In the genomic region with DNA sequence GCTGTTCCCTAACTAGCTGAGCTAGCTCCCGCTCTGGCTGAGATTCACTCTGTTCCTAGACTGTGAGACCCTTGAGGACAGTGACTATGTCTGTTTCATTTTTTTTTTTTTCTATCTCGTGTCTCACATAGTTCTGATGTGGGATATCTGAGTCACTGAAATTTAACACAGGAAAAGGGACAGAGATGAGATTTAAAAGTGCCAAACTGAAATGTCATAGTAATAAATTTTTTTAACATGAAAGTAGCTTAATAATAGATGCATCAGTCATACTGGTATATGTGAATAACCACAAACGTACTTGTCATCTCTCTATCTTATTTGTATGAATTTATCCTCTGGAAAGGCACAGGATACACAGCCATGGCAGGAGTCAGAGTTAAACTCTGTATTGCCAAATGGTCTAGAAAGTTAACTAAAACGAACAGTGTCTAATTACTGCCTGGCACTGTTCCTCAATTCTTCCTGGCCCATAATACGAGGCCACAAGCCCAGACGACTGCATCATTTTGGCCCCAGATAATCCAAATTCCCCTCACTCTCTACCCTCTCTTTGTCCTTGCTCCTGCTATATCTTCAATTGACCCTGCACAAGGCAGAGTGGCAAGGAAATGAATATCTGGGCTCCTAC, we compare ENCODE assay signal across 22 cellular contexts.
DNase-seq lines count a peak whose midpoint lies in the region; ATAC-seq, FAIRE-seq and TF ChIP-seq lines count a peak whose summit lies in the region.
"Had no signal": no experiment of that assay in that cellular context is flagged by ENCODE, and none has a peak within 500 bp of the region (broad histone marks: within the 10 kb centered on the region; RNA-seq: fewer than 3 reads in every experiment).

No MANE protein-coding gene starts in this region.

- no peak for TF ChIP-seq POLR2A in GM12892 (IDR thresholded peaks at IDR 0.05; ENCODE audit: low read depth, low read length)

- 32 to 42% (median 35%) methylated on average over 6 of the region's 6 CpGs for WGBS in psoas muscle, 3 donors

- H3K4me3 ChIP-seq in psoas muscle (no peak overlapping the region), tibial artery (no peak overlapping the region)
- H3K4me3 ChIP-seq: GM23338, right lobe of liver, SK-N-MC, thyroid gland had no signal

- H3K27ac ChIP-seq in psoas muscle (no peak overlapping the region), tibial artery (no peak overlapping the region)
- H3K27ac ChIP-seq: neutrophil, right lobe of liver, SK-N-MC, thyroid gland had no signal

- FAIRE-seq in GM12892 (lab: Jason Lieb, UNC): no peak
- FAIRE-seq: bronchial epithelial cell had no signal

- peaks cover 6% of the 10 kb centered on the region for H3K36me3 Mint-ChIP-seq in chondrocyte (ENCODE audit: low read depth)
- H3K36me3 Mint-ChIP-seq: activated naive CD8-positive, alpha-beta T cell treated with anti-CD3 and anti-CD28 coated beads, Interleukin-2, amount 10 ng/mL, durations not matched to agents 7 days and 5 days; stimulated activated naive B cell treated with anti-CD40 and anti-IgM and Interleukin-4, amounts not matched to agents 10 μg/mL and 1 μg/mL and 100 μg/mL, for 72 hours had no signal

- no peak for TF ChIP-seq CTCF in chondrocyte (IDR thresholded peaks at IDR 0.05)
- TF ChIP-seq CTCF in psoas muscle (IDR thresholded peaks at IDR 0.05): no peak
- no peak for TF ChIP-seq CTCF in tibial artery (IDR thresholded peaks at IDR 0.05)

- H3K4me3 Mint-ChIP-seq in chondrocyte (ENCODE audit: unreplicated experiment): no peak overlapping the region
- H3K4me3 Mint-ChIP-seq: activated naive CD8-positive, alpha-beta T cell treated with anti-CD3 and anti-CD28 coated beads, Interleukin-2, amount 10 ng/mL, durations not matched to agents 7 days and 5 days; GM23338; stimulated activated naive B cell treated with anti-CD40 and anti-IgM and Interleukin-4, amounts not matched to agents 10 μg/mL and 1 μg/mL and 100 μg/mL, for 72 hours; T-helper 2 cell treated with Interferon-gamma antibody and Interleukin-4, amounts not matched to agents 5 μg/mL and 100 μg/mL, for 36 hours had no signal

- intact Hi-C loops in psoas muscle (cut with DNase I): no loop called here
- intact Hi-C loops in tibial artery (cut with DNase I; ENCODE audit: low total_unique reads): no loop called here

- H3K36me3 ChIP-seq in psoas muscle (ENCODE audit: insufficient read depth in 1 of 2, low read depth in 1 of 2): no peaks in the 10 kb centered on the region
- H3K36me3 ChIP-seq in tibial artery: peaks cover 0 to under 1% (median 0%) of the 10 kb centered on the region in 3 donors
- H3K36me3 ChIP-seq: neutrophil, right lobe of liver, thyroid gland had no signal

- ATAC-seq in psoas muscle (peak in 3 of 4 donors; percentile 49 to 80 (median 79)), HG02885 (IDR thresholded peaks at IDR 0.05; ENCODE audit: poor library complexity, unreplicated experiment) (no peak)
- ATAC-seq: right lobe of liver; stimulated activated naive B cell treated with anti-CD40 and anti-IgM and Interleukin-4, amounts not matched to agents 10 μg/mL and 1 μg/mL and 100 μg/mL, for 72 hours had no signal

- peaks cover 12% of the 10 kb centered on the region for H3K4me1 Mint-ChIP-seq in chondrocyte (ENCODE audit: low read depth)
- H3K4me1 Mint-ChIP-seq: activated naive CD8-positive, alpha-beta T cell treated with anti-CD3 and anti-CD28 coated beads, Interleukin-2, amount 10 ng/mL, durations not matched to agents 7 days and 5 days; stimulated activated naive B cell treated with anti-CD40 and anti-IgM and Interleukin-4, amounts not matched to agents 10 μg/mL and 1 μg/mL and 100 μg/mL, for 72 hours had no signal

- H3K4me1 ChIP-seq in psoas muscle (no peaks in the 10 kb centered on the region), tibial artery (no peaks in the 10 kb centered on the region)
- H3K4me1 ChIP-seq: right lobe of liver, thyroid gland had no signal

- DNase-seq in ELR (ENCODE audit: low read depth): peak; percentile 66
- DNase-seq in NCI-H446 treated with DMSO at 0.1 percent for 48 hours (lab: John Stamatoyannopoulos, UW): peak; percentile 56
- no peak for DNase-seq in chondrocyte (ENCODE audit: low spot score)
- no peak for DNase-seq in psoas muscle
- no peak for DNase-seq in GM12892 (ENCODE audit: insufficient read length)
- no peak for DNase-seq in hippocampal formation (lab: John Stamatoyannopoulos, UW)
- DNase-seq in tibial artery: no peak
- DNase-seq: activated naive CD8-positive, alpha-beta T cell treated with anti-CD3 and anti-CD28 coated beads, Interleukin-2, amount 10 ng/mL, durations not matched to agents 7 days and 5 days; AML-193; COR-L47; dermis blood vessel endothelial cell; Kasumi-1; NCI-H774; right lobe of liver; stimulated activated naive B cell treated with anti-CD40 and anti-IgM and Interleukin-4, amounts not matched to agents 10 μg/mL and 1 μg/mL and 100 μg/mL, for 72 hours; thyroid gland had no signal

- no peaks in the 10 kb centered on the region for H3K9me3 ChIP-seq in psoas muscle
- no peaks in the 10 kb centered on the region for H3K9me3 ChIP-seq in tibial artery
- H3K9me3 ChIP-seq: neutrophil, right lobe of liver, thyroid gland had no signal

- peak overlapping the region; percentile 4 for H3K27ac Mint-ChIP-seq in chondrocyte (ENCODE audit: unreplicated experiment)
- H3K27ac Mint-ChIP-seq: activated naive CD8-positive, alpha-beta T cell treated with anti-CD3 and anti-CD28 coated beads, Interleukin-2, amount 10 ng/mL, durations not matched to agents 7 days and 5 days; GM23338; stimulated activated naive B cell treated with anti-CD40 and anti-IgM and Interleukin-4, amounts not matched to agents 10 μg/mL and 1 μg/mL and 100 μg/mL, for 72 hours; T-helper 2 cell treated with Interferon-gamma antibody and Interleukin-4, amounts not matched to agents 5 μg/mL and 100 μg/mL, for 36 hours had no signal

- H3K9me3 Mint-ChIP-seq in chondrocyte (ENCODE audit: low read depth): no peaks in the 10 kb centered on the region
- H3K9me3 Mint-ChIP-seq: activated naive CD8-positive, alpha-beta T cell treated with anti-CD3 and anti-CD28 coated beads, Interleukin-2, amount 10 ng/mL, durations not matched to agents 7 days and 5 days; GM23338; stimulated activated naive B cell treated with anti-CD40 and anti-IgM and Interleukin-4, amounts not matched to agents 10 μg/mL and 1 μg/mL and 100 μg/mL, for 72 hours; T-helper 2 cell treated with Interferon-gamma antibody and Interleukin-4, amounts not matched to agents 5 μg/mL and 100 μg/mL, for 36 hours had no signal

- peaks cover 0 to 4% (median 0%) of the 10 kb centered on the region in 3 donors for H3K27me3 ChIP-seq in psoas muscle (ENCODE audit: insufficient read depth in 3 of 3, low read length in 2 of 3)
- no peaks in the 10 kb centered on the region for H3K27me3 ChIP-seq in tibial artery
- H3K27me3 ChIP-seq: neutrophil, right lobe of liver, thyroid gland had no signal

- no peaks in the 10 kb centered on the region for H3K27me3 Mint-ChIP-seq in chondrocyte (ENCODE audit: low read depth)

Comparison
In these comparisons a context has a peak if more than half of its experiments do, and no peak if none do; other contexts are left out.
1. DNase-seq: peak in ELR (single experiment) and NCI-H446 treated with DMSO at 0.1 percent for 48 hours (single experiment); none in chondrocyte (single experiment), psoas muscle (0 of 2), GM12892 (single experiment), hippocampal formation (0 of 2) and tibial artery (0 of 2).